In the genomic region with DNA sequence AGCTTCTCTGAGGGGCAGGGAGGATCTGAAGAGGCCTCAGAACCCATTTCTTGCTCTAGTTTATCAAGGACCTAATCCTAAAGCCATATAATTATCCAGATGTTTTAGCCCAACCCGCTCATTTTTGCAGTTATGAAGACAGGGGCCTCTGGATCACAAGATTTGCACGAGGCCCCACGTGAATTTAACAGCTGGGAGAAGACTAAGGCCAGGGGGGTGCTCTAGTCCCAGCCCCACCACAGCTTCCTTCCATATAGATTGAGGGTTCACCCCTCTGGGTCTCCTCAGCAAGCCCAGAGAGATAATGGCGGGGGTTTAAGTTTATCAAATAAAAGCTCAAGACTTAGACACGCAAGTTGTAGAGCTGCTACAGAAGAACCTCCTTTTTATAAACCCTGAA, we compare ENCODE assay signal across 12 cellular contexts. TPM values are rescaled to one million over a fixed set of nuclear protein-coding genes. Genes with fewer than 3 reads are reported as not detected.
A peak's percentile ranks its signal among the peaks of the same experiment; 100 is the strongest.
DNase-seq lines count a peak whose midpoint lies in the region; ATAC-seq, FAIRE-seq and TF ChIP-seq lines count a peak whose summit lies in the region.
"Had no signal": no experiment of that assay in that cellular context is flagged by ENCODE, and none has a peak within 500 bp of the region (broad histone marks: within the 10 kb centered on the region; RNA-seq: fewer than 3 reads in every experiment).

No MANE protein-coding gene starts in this region.

- no peak overlapping the region for H3K4me3 Mint-ChIP-seq in activated T-helper 17 cell treated with anti-CD3 and anti-CD28 coated beads, Interleukin-2, amount 50 U/mL, for 72 hours
- H3K4me3 Mint-ChIP-seq: T-helper 17 cell had no signal

- H3K4me1 ChIP-seq in ACC112 (ENCODE audit: control insufficient read depth, insufficient read depth, low read length, unreplicated experiment) (peaks cover 57% of the 10 kb centered on the region), kidney (ENCODE audit: control insufficient read depth in 1 of 2, insufficient read depth in 1 of 2, low read depth in 1 of 2, low read length in 2 of 2) (peaks cover 24 to 30% of the 10 kb centered on the region in 2 donors), prostate gland (replicated peaks) (peaks cover 16% of the 10 kb centered on the region)

- no peaks in the 10 kb centered on the region for H3K36me3 ChIP-seq in ACC112 (ENCODE audit: insufficient read depth, low read length)
- H3K36me3 ChIP-seq in kidney (ENCODE audit: control insufficient read depth in 1 of 2, insufficient read depth in 2 of 2, low read length in 2 of 2), result no peaks in the 10 kb centered on the region
- H3K36me3 ChIP-seq in prostate gland, result no peaks in the 10 kb centered on the region

- H3K9ac ChIP-seq in kidney (ENCODE audit: low read length in 2 of 2), result no peak overlapping the region

- 43% methylated on average over 5 of the region's 5 CpGs for WGBS in prostate gland

- H3K27ac Mint-ChIP-seq in activated T-helper 17 cell treated with anti-CD3 and anti-CD28 coated beads, Interleukin-2, amount 50 U/mL, for 72 hours, result peak overlapping the region; percentile 0
- H3K27ac Mint-ChIP-seq: T-helper 17 cell had no signal

- no peaks in the 10 kb centered on the region for H3K27me3 Mint-ChIP-seq in activated T-helper 17 cell treated with anti-CD3 and anti-CD28 coated beads, Interleukin-2, amount 50 U/mL, for 72 hours
- H3K27me3 Mint-ChIP-seq: T-helper 17 cell had no signal

- FAIRE-seq in kidney (lab: Jason Lieb, UNC), result no peak
- FAIRE-seq: GM18507 had no signal

- H2AFZ ChIP-seq in ACC112 (ENCODE audit: low read length, unreplicated experiment), result peak overlapping the region; percentile 35

- H3K9me3 Mint-ChIP-seq in activated T-helper 17 cell treated with anti-CD3 and anti-CD28 coated beads, Interleukin-2, amount 50 U/mL, for 72 hours, result peaks cover 8% of the 10 kb centered on the region

- H3K4me3 ChIP-seq in ACC112 (ENCODE audit: low read depth, low read length), result peak overlapping the region; percentile 22; the same call in 1 of the 2 replicates
- no peak overlapping the region for H3K4me3 ChIP-seq in kidney (ENCODE audit: low read length in 2 of 2)
- H3K4me3 ChIP-seq in prostate gland, result no peak overlapping the region

- H3K27ac ChIP-seq in ACC112 (ENCODE audit: low read depth, low read length) (peak overlapping the region; percentile 87), kidney (ENCODE audit: low read depth in 2 of 2, low read length in 2 of 2) (peak overlapping the region; percentile 45 to 94), prostate gland (peak overlapping the region; percentile 82 to 85)

- DNase-seq in kidney (no peak), prostate gland (ENCODE audit: low spot score) (no peak), NCI-H1105 (lab: John Stamatoyannopoulos, UW) (no peak), NCI-H187 treated with DMSO at 0.1 percent for 48 hours (lab: John Stamatoyannopoulos, UW) (no peak), dedifferentiated amniotic fluid mesenchymal stem cell (ENCODE audit: extremely low spot score) (no peak)
- DNase-seq in activated CD8-positive, alpha-beta memory T cell treated with anti-CD3 and anti-CD28 coated beads, Interleukin-2, amount 50 U/mL, for 48 hours, result no peak
- DNase-seq: activated CD8-positive, alpha-beta memory T cell treated with anti-CD3 and anti-CD28 coated beads for 24 hours; T-helper 17 cell had no signal

- H3K27me3 ChIP-seq in ACC112 (ENCODE audit: insufficient read depth, low read length) (no peaks in the 10 kb centered on the region), prostate gland (replicated peaks; ENCODE audit: insufficient read depth) (no peaks in the 10 kb centered on the region)

- intact Hi-C loops in kidney (cut with DNase I), result no loop called here
- intact Hi-C loops in prostate gland (cut with DNase I), result no loop called here

- TF ChIP-seq CTCF in kidney (IDR thresholded peaks at IDR 0.05; ENCODE audit: borderline replicate concordance, extremely low read depth, insufficient read depth) (no peak), prostate gland (IDR thresholded peaks at IDR 0.05) (no peak)

- H3K9me3 ChIP-seq in kidney (ENCODE audit: control insufficient read depth in 1 of 2, low read length in 2 of 2) (peaks cover 0 to 7% of the 10 kb centered on the region in 2 donors), prostate gland (no peaks in the 10 kb centered on the region)

- peaks cover 10% of the 10 kb centered on the region for H3K36me3 Mint-ChIP-seq in activated T-helper 17 cell treated with anti-CD3 and anti-CD28 coated beads, Interleukin-2, amount 50 U/mL, for 72 hours (ENCODE audit: low read depth)

- H3K4me1 Mint-ChIP-seq in activated T-helper 17 cell treated with anti-CD3 and anti-CD28 coated beads, Interleukin-2, amount 50 U/mL, for 72 hours, result peaks cover 21% of the 10 kb centered on the region

- no peak for TF ChIP-seq POLR2A in prostate gland (IDR thresholded peaks at IDR 0.05)

- no peaks in the 10 kb centered on the region for H3K79me2 ChIP-seq in ACC112 (ENCODE audit: control insufficient read depth, insufficient read depth, low read length, unreplicated experiment)

- ATAC-seq in activated T-helper 17 cell treated with anti-CD3 and anti-CD28 coated beads, Interleukin-2, amount 50 U/mL, for 72 hours (replicated peaks), result no peak
- ATAC-seq: T-helper 17 cell had no signal

RNA-seq across cellular contexts. Expression of a gene that starts 7.5 kb away (rescaled TPM):
- total RNA-seq in activated T-helper 17 cell treated with anti-CD3 and anti-CD28 coated beads, Interleukin-2, amount 50 U/mL, for 72 hours, result not detected
- total RNA-seq in kidney, result 0.50 TPM
- polyA plus RNA-seq in kidney (ENCODE audit: insufficient read depth, low read depth, low replicate concordance), result 1.1 TPM
- total RNA-seq in prostate gland, result under 1 TPM in 1 of 2 donors, not detected in 1; 0.14 TPM
- total RNA-seq: epithelial cell of proximal tubule, T-helper 17 cell had no signal

RNA-seq across cellular contexts. Expression of a gene that starts 28.2 kb away (rescaled TPM):
- total RNA-seq in activated T-helper 17 cell treated with anti-CD3 and anti-CD28 coated beads, Interleukin-2, amount 50 U/mL, for 72 hours, result 10 to 100 TPM in 1 of 2 donors, 1 to 10 TPM in 1; 3.3 to 27.6 TPM
- total RNA-seq in kidney (1.1 TPM), prostate gland (1 to 10 TPM in 1 of 2 donors, not detected in 1; 1.5 TPM)
- 0.54 TPM for polyA plus RNA-seq in kidney (ENCODE audit: insufficient read depth, low read depth, low replicate concordance)
